26 cellular contexts compared by ENCODE assay signal in genomic region chr15:51186846-51187340, GRCh38.
"Had no signal": no experiment of that assay in that cellular context is flagged by ENCODE, and none has a peak within 500 bp of the region (broad histone marks: within the 10 kb centered on the region; RNA-seq: fewer than 3 reads in every experiment).

No MANE protein-coding gene starts in this region.

- ATAC-seq: esophagus mucosa; foreskin keratinocyte; gastroesophageal sphincter; heart right ventricle; left cardiac atrium; left lung; mucosa of descending colon; naive thymus-derived CD8-positive, alpha-beta T cell; pancreas; right lobe of liver; stimulated activated memory B cell treated with anti-CD40 and anti-IgM and Interleukin-4, amounts not matched to agents 10 μg/mL and 1 μg/mL and 100 μg/mL, for 72 hours had no signal

- H3K4me3 Mint-ChIP-seq: mesothelial cell of epicardium; naive thymus-derived CD8-positive, alpha-beta T cell; nephron progenitor cell; stimulated activated memory B cell treated with anti-CD40 and anti-IgM and Interleukin-4, amounts not matched to agents 10 μg/mL and 1 μg/mL and 100 μg/mL, for 72 hours; stimulated activated naive CD8-positive, alpha-beta T cell treated with anti-CD3 and anti-CD28 coated beads, Interleukin-15, Interleukin-2, amounts not matched to agents 100 ng/mL and 50 ng/mL, for 24 hours had no signal

- H3K4me1 ChIP-seq: pancreas, right lobe of liver, tibial nerve had no signal

- H3K4me1 Mint-ChIP-seq: mesothelial cell of epicardium had no signal

- H3K27me3 ChIP-seq: gastroesophageal sphincter, heart right ventricle, left lung, pancreas, right lobe of liver, tibial nerve, upper lobe of left lung had no signal

- H3K9me3 Mint-ChIP-seq: mesothelial cell of epicardium; naive thymus-derived CD8-positive, alpha-beta T cell; nephron progenitor cell; stimulated activated memory B cell treated with anti-CD40 and anti-IgM and Interleukin-4, amounts not matched to agents 10 μg/mL and 1 μg/mL and 100 μg/mL, for 72 hours; stimulated activated naive CD8-positive, alpha-beta T cell treated with anti-CD3 and anti-CD28 coated beads, Interleukin-15, Interleukin-2, amounts not matched to agents 100 ng/mL and 50 ng/mL, for 24 hours had no signal

- H3K36me3 Mint-ChIP-seq: mesothelial cell of epicardium; naive thymus-derived CD8-positive, alpha-beta T cell; stimulated activated memory B cell treated with anti-CD40 and anti-IgM and Interleukin-4, amounts not matched to agents 10 μg/mL and 1 μg/mL and 100 μg/mL, for 72 hours had no signal

- DNase-seq: cerebellar nuclear complex; cortex of kidney; foreskin keratinocyte; glutamatergic neuron; heart right ventricle; hippocampal formation; left cardiac atrium; left lung; mesenchymal stem cell; mucosa of descending colon; naive thymus-derived CD8-positive, alpha-beta T cell; nephron progenitor cell; pancreas; retina; right lobe of liver; stimulated activated CD4-positive, alpha-beta T cell treated with anti-CD3 and anti-CD28 coated beads, Interleukin-4, amount 100 ng/mL, for 4 hours; upper lobe of left lung had no signal

- H3K27ac Mint-ChIP-seq: mesothelial cell of epicardium; naive thymus-derived CD8-positive, alpha-beta T cell; nephron progenitor cell; stimulated activated naive CD8-positive, alpha-beta T cell treated with anti-CD3 and anti-CD28 coated beads, Interleukin-15, Interleukin-2, amounts not matched to agents 100 ng/mL and 50 ng/mL, for 24 hours had no signal

- H3K4me3 ChIP-seq: gastroesophageal sphincter, heart right ventricle, left lung, mucosa of descending colon, pancreas, right lobe of liver, smooth muscle cell, thoracic aorta, tibial nerve, upper lobe of left lung had no signal

- H3K27ac ChIP-seq: epithelial cell of prostate, foreskin keratinocyte, gastroesophageal sphincter, heart right ventricle, pancreas, right lobe of liver, thoracic aorta, tibial nerve, upper lobe of left lung had no signal

- H3K36me3 ChIP-seq: gastroesophageal sphincter, heart right ventricle, left lung, pancreas, right lobe of liver, thoracic aorta, tibial nerve, upper lobe of left lung had no signal

- H3K4me2 ChIP-seq: smooth muscle cell had no signal

- H3K9me3 ChIP-seq: gastroesophageal sphincter, heart right ventricle, left lung, mucosa of descending colon, pancreas, right lobe of liver, thoracic aorta, tibial nerve, upper lobe of left lung had no signal
